In the genomic region with DNA sequence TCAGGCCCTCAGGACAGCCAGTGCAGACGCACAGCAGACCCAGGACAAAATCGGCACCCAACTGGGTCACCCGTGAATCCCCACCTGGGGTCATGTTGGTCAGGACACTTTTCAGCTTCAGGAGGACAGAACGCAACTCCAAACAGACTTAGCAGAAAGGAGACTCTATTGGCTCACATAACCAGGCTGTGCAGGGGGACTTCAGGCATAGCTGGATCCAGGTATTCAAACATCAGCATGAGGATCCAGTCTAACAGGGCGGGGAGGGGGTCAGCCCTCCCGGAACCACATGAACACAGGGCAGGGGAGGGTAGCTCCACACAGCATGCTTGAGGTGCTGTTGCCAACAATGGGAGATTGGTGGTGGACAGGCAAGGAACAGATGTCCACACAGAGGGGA, we compare ENCODE assay signal across 1 cellular context.
TF ChIP-seq lines count a peak whose summit lies in the region.

No MANE protein-coding gene starts in this region.

TF ChIP-seq in GM23338, 12 proteins besides CTCF, POLR2A, EP300 and RAD21 (continued from another document):
- TF ChIP-seq, protein P1, sequence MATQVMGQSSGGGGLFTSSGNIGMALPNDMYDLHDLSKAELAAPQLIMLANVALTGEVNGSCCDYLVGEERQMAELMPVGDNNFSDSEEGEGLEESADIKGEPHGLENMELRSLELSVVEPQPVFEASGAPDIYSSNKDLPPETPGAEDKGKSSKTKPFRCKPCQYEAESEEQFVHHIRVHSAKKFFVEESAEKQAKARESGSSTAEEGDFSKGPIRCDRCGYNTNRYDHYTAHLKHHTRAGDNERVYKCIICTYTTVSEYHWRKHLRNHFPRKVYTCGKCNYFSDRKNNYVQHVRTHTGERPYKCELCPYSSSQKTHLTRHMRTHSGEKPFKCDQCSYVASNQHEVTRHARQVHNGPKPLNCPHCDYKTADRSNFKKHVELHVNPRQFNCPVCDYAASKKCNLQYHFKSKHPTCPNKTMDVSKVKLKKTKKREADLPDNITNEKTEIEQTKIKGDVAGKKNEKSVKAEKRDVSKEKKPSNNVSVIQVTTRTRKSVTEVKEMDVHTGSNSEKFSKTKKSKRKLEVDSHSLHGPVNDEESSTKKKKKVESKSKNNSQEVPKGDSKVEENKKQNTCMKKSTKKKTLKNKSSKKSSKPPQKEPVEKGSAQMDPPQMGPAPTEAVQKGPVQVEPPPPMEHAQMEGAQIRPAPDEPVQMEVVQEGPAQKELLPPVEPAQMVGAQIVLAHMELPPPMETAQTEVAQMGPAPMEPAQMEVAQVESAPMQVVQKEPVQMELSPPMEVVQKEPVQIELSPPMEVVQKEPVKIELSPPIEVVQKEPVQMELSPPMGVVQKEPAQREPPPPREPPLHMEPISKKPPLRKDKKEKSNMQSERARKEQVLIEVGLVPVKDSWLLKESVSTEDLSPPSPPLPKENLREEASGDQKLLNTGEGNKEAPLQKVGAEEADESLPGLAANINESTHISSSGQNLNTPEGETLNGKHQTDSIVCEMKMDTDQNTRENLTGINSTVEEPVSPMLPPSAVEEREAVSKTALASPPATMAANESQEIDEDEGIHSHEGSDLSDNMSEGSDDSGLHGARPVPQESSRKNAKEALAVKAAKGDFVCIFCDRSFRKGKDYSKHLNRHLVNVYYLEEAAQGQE (IDR thresholded peaks at IDR 0.05; ENCODE audit: unreplicated experiment) = no peak
- TF ChIP-seq STAT1 (IDR thresholded peaks at IDR 0.05; ENCODE audit: unreplicated experiment) = no peak
- TF ChIP-seq EZH2phosphoT487 (IDR thresholded peaks at IDR 0.05; ENCODE audit: unreplicated experiment) = no peak
- TF ChIP-seq, protein P2, sequence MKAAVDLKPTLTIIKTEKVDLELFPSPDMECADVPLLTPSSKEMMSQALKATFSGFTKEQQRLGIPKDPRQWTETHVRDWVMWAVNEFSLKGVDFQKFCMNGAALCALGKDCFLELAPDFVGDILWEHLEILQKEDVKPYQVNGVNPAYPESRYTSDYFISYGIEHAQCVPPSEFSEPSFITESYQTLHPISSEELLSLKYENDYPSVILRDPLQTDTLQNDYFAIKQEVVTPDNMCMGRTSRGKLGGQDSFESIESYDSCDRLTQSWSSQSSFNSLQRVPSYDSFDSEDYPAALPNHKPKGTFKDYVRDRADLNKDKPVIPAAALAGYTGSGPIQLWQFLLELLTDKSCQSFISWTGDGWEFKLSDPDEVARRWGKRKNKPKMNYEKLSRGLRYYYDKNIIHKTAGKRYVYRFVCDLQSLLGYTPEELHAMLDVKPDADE (IDR thresholded peaks at IDR 0.05) = no peak
